1 cellular context compared by ENCODE assay signal in genomic region chr1:40383488-40384412, GRCh38.
TF ChIP-seq lines count a peak whose summit lies in the region.

No MANE protein-coding gene starts in this region.

TF ChIP-seq in SK-N-SH, 30 proteins besides CTCF, POLR2A, EP300 and RAD21 (continued from another document):
- TF ChIP-seq, protein P1, sequence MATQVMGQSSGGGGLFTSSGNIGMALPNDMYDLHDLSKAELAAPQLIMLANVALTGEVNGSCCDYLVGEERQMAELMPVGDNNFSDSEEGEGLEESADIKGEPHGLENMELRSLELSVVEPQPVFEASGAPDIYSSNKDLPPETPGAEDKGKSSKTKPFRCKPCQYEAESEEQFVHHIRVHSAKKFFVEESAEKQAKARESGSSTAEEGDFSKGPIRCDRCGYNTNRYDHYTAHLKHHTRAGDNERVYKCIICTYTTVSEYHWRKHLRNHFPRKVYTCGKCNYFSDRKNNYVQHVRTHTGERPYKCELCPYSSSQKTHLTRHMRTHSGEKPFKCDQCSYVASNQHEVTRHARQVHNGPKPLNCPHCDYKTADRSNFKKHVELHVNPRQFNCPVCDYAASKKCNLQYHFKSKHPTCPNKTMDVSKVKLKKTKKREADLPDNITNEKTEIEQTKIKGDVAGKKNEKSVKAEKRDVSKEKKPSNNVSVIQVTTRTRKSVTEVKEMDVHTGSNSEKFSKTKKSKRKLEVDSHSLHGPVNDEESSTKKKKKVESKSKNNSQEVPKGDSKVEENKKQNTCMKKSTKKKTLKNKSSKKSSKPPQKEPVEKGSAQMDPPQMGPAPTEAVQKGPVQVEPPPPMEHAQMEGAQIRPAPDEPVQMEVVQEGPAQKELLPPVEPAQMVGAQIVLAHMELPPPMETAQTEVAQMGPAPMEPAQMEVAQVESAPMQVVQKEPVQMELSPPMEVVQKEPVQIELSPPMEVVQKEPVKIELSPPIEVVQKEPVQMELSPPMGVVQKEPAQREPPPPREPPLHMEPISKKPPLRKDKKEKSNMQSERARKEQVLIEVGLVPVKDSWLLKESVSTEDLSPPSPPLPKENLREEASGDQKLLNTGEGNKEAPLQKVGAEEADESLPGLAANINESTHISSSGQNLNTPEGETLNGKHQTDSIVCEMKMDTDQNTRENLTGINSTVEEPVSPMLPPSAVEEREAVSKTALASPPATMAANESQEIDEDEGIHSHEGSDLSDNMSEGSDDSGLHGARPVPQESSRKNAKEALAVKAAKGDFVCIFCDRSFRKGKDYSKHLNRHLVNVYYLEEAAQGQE (IDR thresholded peaks at IDR 0.05; ENCODE audit: low read depth, low read length) = no peak
- TF ChIP-seq PBX3 (IDR thresholded peaks at IDR 0.05) = no peak
- no peak for TF ChIP-seq EZH2phosphoT487 (IDR thresholded peaks at IDR 0.05; ENCODE audit: borderline replicate concordance, low read depth)
- TF ChIP-seq FOSL2 (IDR thresholded peaks at IDR 0.05; ENCODE audit: borderline replicate concordance, low read depth) = no peak
- TF ChIP-seq MEF2A (IDR thresholded peaks at IDR 0.05; ENCODE audit: borderline replicate concordance, low read depth) = no peak
- no peak for TF ChIP-seq RCOR1 (IDR thresholded peaks at IDR 0.05; ENCODE audit: low read length)
- no peak for TF ChIP-seq CHD2 (IDR thresholded peaks at IDR 0.05; ENCODE audit: low read length, partially characterized antibody)
- TF ChIP-seq TAF1 (IDR thresholded peaks at IDR 0.05; ENCODE audit: borderline replicate concordance, low read depth, low read length) = no peak
- no peak for TF ChIP-seq SMC3 (IDR thresholded peaks at IDR 0.05; ENCODE audit: low read depth, low read length)
- no peak for TF ChIP-seq GATA2 (CRISPR knock-in tag; IDR thresholded peaks at IDR 0.05)
- TF ChIP-seq TEAD4 (IDR thresholded peaks at IDR 0.05; ENCODE audit: borderline replicate concordance, insufficient read depth) = no peak
